In genomic region chr15:45112592-45113379, GRCh38 we compare ENCODE assay signal across 10 cellular contexts. TPM values are rescaled to one million over a fixed set of nuclear protein-coding genes. Genes with fewer than 3 reads are reported as not detected.
DNase-seq lines count a peak whose midpoint lies in the region; ATAC-seq, FAIRE-seq and TF ChIP-seq lines count a peak whose summit lies in the region.
"Had no signal": no experiment of that assay in that cellular context is flagged by ENCODE, and none has a peak within 500 bp of the region (broad histone marks: within the 10 kb centered on the region; RNA-seq: fewer than 3 reads in every experiment).

No MANE protein-coding gene starts in this region.

- H3K27ac Mint-ChIP-seq in memory B cell = no peak overlapping the region

- H3K4me1 ChIP-seq in A673 (ENCODE audit: insufficient read depth, low read length, poor library complexity, severe bottlenecking) (peaks cover 10% of the 10 kb centered on the region), ES-I3 (ENCODE audit: insufficient read depth, low read length) (peaks cover 15% of the 10 kb centered on the region), GM12878 (ENCODE audit: control insufficient read depth, insufficient read depth, low read length) (no peaks in the 10 kb centered on the region; the same call in 1 of the 2 replicates), uterus (peaks cover 0 to 12% of the 10 kb centered on the region in 2 donors)

- ATAC-seq in GM12878 (peak; percentile 15; the same call in 2 of the 3 replicates), memory B cell (ENCODE audit: low read depth) (peak; percentile 20)

- no peaks in the 10 kb centered on the region for H3K79me2 ChIP-seq in GM12878 (ENCODE audit: control insufficient read depth, insufficient read depth, low read length)

- H3K9ac ChIP-seq in ES-I3 (ENCODE audit: low read depth, low read length) (peak overlapping the region; percentile 39; the same call in 1 of the 2 replicates), GM12878 (ENCODE audit: control insufficient read depth, insufficient read depth, low read length) (no peak overlapping the region)

- H3K27me3 ChIP-seq in A673 (replicated peaks; ENCODE audit: insufficient read depth, low read depth, low read length, poor library complexity) = peaks cover 34% of the 10 kb centered on the region
- H3K27me3 ChIP-seq in GM12878 (replicated peaks in 1 of 2; ENCODE audit: control insufficient read depth in 2 of 2, insufficient read depth in 2 of 2, low read length in 1 of 2) = peaks cover 24 to 39% of the 10 kb centered on the region in 2 experiments
- peaks cover 9 to 40% of the 10 kb centered on the region in 2 donors for H3K27me3 ChIP-seq in uterus

- H3K4me3 ChIP-seq in A673 (ENCODE audit: low read depth, low read length, poor library complexity, severe bottlenecking) (peak overlapping the region; percentile 43), GM12878 (no peak overlapping the region), uterus (no peak overlapping the region)

- in situ Hi-C loops in GM12878 (cut with MboI) = loop anchor here (10.0 kb wide), 1 partner anchor 62 kb away; no protein-coding TSS in a partner anchor

- DNase-seq in A673 (ENCODE audit: low spot score) = peak; percentile 39
- DNase-seq in GM12878 (ENCODE audit: low read depth, low spot score) = no peak
- DNase-seq in memory B cell (ENCODE audit: low spot score in 2 of 2) = no peak
- DNase-seq in dermis blood vessel endothelial cell = no peak
- DNase-seq in uterus = no peak
- DNase-seq in GM19238 (ENCODE audit: insufficient read length, low spot score) = no peak
- DNase-seq in cerebellar nuclear complex (lab: John Stamatoyannopoulos, UW) = no peak

- 27% methylated on average over 57 of the region's 57 CpGs for WGBS in GM12878 (ENCODE audit: insufficient coverage, insufficient replicate concordance, low lambda C conversion rate, missing lambda C conversion rate)

- RAD21 ChIA-PET in GM12878 (lab: Charles Lee; ENCODE audit: unreplicated experiment) = no interaction called here

- no peaks in the 10 kb centered on the region for H4K20me1 ChIP-seq in GM12878 (ENCODE audit: control insufficient read depth, insufficient read depth)

- H3K36me3 Mint-ChIP-seq in memory B cell = no peaks in the 10 kb centered on the region

- BruUV-seq in A673 (replicated peaks; lab: Mats Ljungman, UMichigan) = no TSS peak
- BruUV-seq in GM12878 (replicated peaks; lab: Mats Ljungman, UMichigan) = no TSS peak

- H3K9me3 Mint-ChIP-seq in memory B cell = no peaks in the 10 kb centered on the region

- no peak for TF ChIP-seq POLR2A in GM12878 (IDR thresholded peaks at IDR 0.05; ENCODE audit: low read depth, low read length)
- TF ChIP-seq POLR2A in uterus (IDR thresholded peaks at IDR 0.05) = no peak

- no peak for TF ChIP-seq EP300 in GM12878 (IDR thresholded peaks at IDR 0.05; ENCODE audit: borderline replicate concordance in 1 of 2, control insufficient read depth in 1 of 2, low read depth in 2 of 2, low read length in 2 of 2)

- FAIRE-seq in GM12878 (lab: Jason Lieb, UNC) = no peak
- FAIRE-seq: frontal cortex had no signal

- H3K4me3 Mint-ChIP-seq in memory B cell = peak overlapping the region; percentile 68

- H3K27me3 Mint-ChIP-seq in memory B cell = peaks cover 43% of the 10 kb centered on the region

- no peak overlapping the region for H3K4me2 ChIP-seq in GM12878 (ENCODE audit: control insufficient read depth, insufficient read depth)

- no peak overlapping the region for H3K27ac ChIP-seq in A673 (ENCODE audit: low read depth, low read length, poor library complexity, severe bottlenecking)
- no peak overlapping the region for H3K27ac ChIP-seq in GM12878 (ENCODE audit: control insufficient read depth, insufficient read depth)
- no peak overlapping the region for H3K27ac ChIP-seq in uterus

- peaks cover 33% of the 10 kb centered on the region for H3K4me1 Mint-ChIP-seq in memory B cell

- CTCF ChIA-PET in A673 (lab: Charles Lee) = interaction anchor here (0.5 to 0.6 kb wide), 2 partner anchors 64 to 563 kb away, joined by 5 to 8 read pairs; no protein-coding TSS in a partner anchor
- CTCF ChIA-PET in GM12878 (lab: Yijun Ruan, JAX) = interaction anchor here (0.6 to 1.0 kb wide), 2 partner anchors 77 to 144 kb away, joined by 3 to 5 read pairs; no protein-coding TSS in a partner anchor

- POLR2A ChIA-PET in A673 (lab: Charles Lee; ENCODE audit: low non-redundant PET) (no interaction called here), GM12878 (lab: Charles Lee) (no interaction called here)

- H3K9me3 ChIP-seq in A673 (ENCODE audit: low read depth, low read length, poor library complexity, severe bottlenecking) (no peaks in the 10 kb centered on the region), ES-I3 (ENCODE audit: control insufficient read depth, insufficient read depth, low read length) (no peaks in the 10 kb centered on the region), GM12878 (replicated peaks; ENCODE audit: control insufficient read depth, insufficient read depth, low read length) (no peaks in the 10 kb centered on the region), uterus (no peaks in the 10 kb centered on the region)

- no peaks in the 10 kb centered on the region for H3K36me3 ChIP-seq in A673 (ENCODE audit: insufficient read depth, low read length, poor library complexity, severe bottlenecking)
- no peaks in the 10 kb centered on the region for H3K36me3 ChIP-seq in ES-I3 (ENCODE audit: insufficient read depth, low read length)
- H3K36me3 ChIP-seq in GM12878 (ENCODE audit: control insufficient read depth in 2 of 2, insufficient read depth in 2 of 2, low read length in 1 of 2) = no peaks in the 10 kb centered on the region
- H3K36me3 ChIP-seq in uterus = no peaks in the 10 kb centered on the region

- TF ChIP-seq RAD21 in GM12878 (IDR thresholded peaks at IDR 0.05; ENCODE audit: insufficient read depth, low read depth, low read length) = no peak

- intact Hi-C loops in A673 (cut with micrococcal nuclease; ENCODE audit: unreplicated experiment) = loop anchor here (10.0 kb wide), 1 partner anchor 528 kb away; no protein-coding TSS in a partner anchor
- intact Hi-C loops in GM12878 (cut with micrococcal nuclease; ENCODE audit: unreplicated experiment) = no loop called here
- intact Hi-C loops in uterus (cut with DNase I; ENCODE audit: low total_unique reads) = no loop called here

- SMC1A ChIA-PET in GM12878 (lab: Charles Lee; ENCODE audit: uncharacterized antibody, unreplicated experiment) = no interaction called here

- TF ChIP-seq CTCF in A673 (conservative IDR thresholded peaks at IDR 0.05; ENCODE audit: low read depth, low read length) = 0 out of 2 replicates have a peak, but pooled peaks have one; percentile 22
- TF ChIP-seq CTCF in GM12878 (IDR thresholded peaks at IDR 0.05 in 2 of 3, conservative IDR thresholded peaks at IDR 0.05 in 1 of 3; ENCODE audit: control insufficient read depth in 2 of 3, extremely low read depth in 1 of 3, insufficient read depth in 1 of 3, low read depth in 3 of 3, low read length in 3 of 3) = no peak
- no peak for TF ChIP-seq CTCF in uterus (IDR thresholded peaks at IDR 0.05)

- no peak overlapping the region for H2AFZ ChIP-seq in GM12878 (ENCODE audit: control insufficient read depth, low read depth, low read length)

RNA-seq across cellular contexts. Expression of gene DUOX2, which starts 1.2 kb away (rescaled TPM):
- total RNA-seq in A673 (2021) (0.98 and 0.99 TPM in 2 replicates), GM12878 (2014; rRNA removed) (not detected in 2 replicates), GM12878 (2014; rRNA removed; fragmentation: Illumina TruSeq; extraction: Trizol) (not detected in 2 replicates), GM12878 (2021) (0.05 and 0.16 TPM in 2 replicates), dermis blood vessel endothelial cell (not detected in 2 replicates), uterus (under 1 TPM in 3 of 4 donors, not detected in 1; under 0.01 to 0.70 (median under 0.01) TPM)
- total RNA-seq in GM12878 (2013; cell fraction: nucleolus; rRNA removed) = 0.13 TPM in 1 of 2 replicates, not detected in the other
- not detected for polyA plus RNA-seq in GM12878 (2011; ENCODE audit: low read depth)
- polyA plus RNA-seq in GM12878 (2011; rRNA removed) (not detected in 2 replicates), GM12878 (2014; fragmentation: Illumina TruSeq; extraction: Trizol) (not detected in 2 replicates), GM12878 (2014; fragmentation: Nextera tagmentation; extraction: Ambion mirVana) (not detected), GM12878 (2014; rRNA removed) (not detected in 2 replicates), GM12878 (2016; fragmentation: Nextera tagmentation; extraction: Ambion mirVana) (not detected)
- 0.01 TPM in 1 of 2 replicates, not detected in the other for polyA plus RNA-seq in GM12878 (2011; cell fraction: cytosol; rRNA removed)
- 0.09 and 0.25 TPM in 2 replicates for polyA plus RNA-seq in GM12878 (2011; cell fraction: nucleus; rRNA removed)
- polyA plus RNA-seq in GM12878 (2012) = 0.04 TPM in 1 of 2 replicates, not detected in the other
- not detected in 2 replicates for polyA minus RNA-seq in GM12878 (2011; rRNA and poly(A)+ RNA removed)
- not detected in 2 replicates for polyA minus RNA-seq in GM12878 (2011; cell fraction: cytosol; rRNA and poly(A)+ RNA removed)
- not detected in 2 replicates for polyA minus RNA-seq in GM12878 (2011; cell fraction: nucleus; rRNA and poly(A)+ RNA removed)
- total RNA-seq: frontal cortex, G401 had no signal

RNA-seq across cellular contexts. Expression of gene DUOXA2, which starts 1.3 kb away (rescaled TPM):
- total RNA-seq in A673 (2021) (not detected in 2 replicates), GM12878 (2014; rRNA removed) (not detected in 2 replicates), GM12878 (2014; rRNA removed; fragmentation: Illumina TruSeq; extraction: Trizol) (not detected in 2 replicates), GM12878 (2021) (not detected in 2 replicates), dermis blood vessel endothelial cell (not detected in 2 replicates), uterus (not detected)
- total RNA-seq in GM12878 (2013; cell fraction: nucleolus; rRNA removed) = not detected in 2 replicates
- polyA plus RNA-seq in GM12878 (2011; ENCODE audit: low read depth) = not detected
- polyA plus RNA-seq in GM12878 (2011; rRNA removed) (not detected in 2 replicates), GM12878 (2014; fragmentation: Illumina TruSeq; extraction: Trizol) (not detected in 2 replicates), GM12878 (2014; fragmentation: Nextera tagmentation; extraction: Ambion mirVana) (not detected), GM12878 (2014; rRNA removed) (not detected in 2 replicates), GM12878 (2016; fragmentation: Nextera tagmentation; extraction: Ambion mirVana) (not detected)
- polyA plus RNA-seq in GM12878 (2011; cell fraction: cytosol; rRNA removed) = 0.03 TPM in 1 of 2 replicates, not detected in the other
- polyA plus RNA-seq in GM12878 (2011; cell fraction: nucleus; rRNA removed) = 0.09 TPM in 1 of 2 replicates, not detected in the other
- not detected in 2 replicates for polyA plus RNA-seq in GM12878 (2012)
- not detected in 2 replicates for polyA minus RNA-seq in GM12878 (2011; rRNA and poly(A)+ RNA removed)
- polyA minus RNA-seq in GM12878 (2011; cell fraction: cytosol; rRNA and poly(A)+ RNA removed) = not detected in 2 replicates
- polyA minus RNA-seq in GM12878 (2011; cell fraction: nucleus; rRNA and poly(A)+ RNA removed) = not detected in 2 replicates
- total RNA-seq: frontal cortex, G401 had no signal

RNA-seq across cellular contexts. Expression of gene DUOXA1, which starts 16.9 kb away (rescaled TPM):
- total RNA-seq in A673 (2021) = 0.95 and 1.1 TPM in 2 replicates
- total RNA-seq in GM12878 (2013; cell fraction: nucleolus; rRNA removed) = 0.13 and 0.54 TPM in 2 replicates
- total RNA-seq in GM12878 (2014; rRNA removed) = not detected in 2 replicates
- total RNA-seq in GM12878 (2014; rRNA removed; fragmentation: Illumina TruSeq; extraction: Trizol) = not detected in 2 replicates
- total RNA-seq in GM12878 (2021) = 0.08 TPM in 1 of 2 replicates, not detected in the other
- polyA plus RNA-seq in GM12878 (2011; ENCODE audit: low read depth) = not detected
- polyA plus RNA-seq in GM12878 (2011; rRNA removed) = not detected in 2 replicates
- polyA plus RNA-seq in GM12878 (2011; cell fraction: cytosol; rRNA removed) = 0.25 TPM in 1 of 2 replicates, not detected in the other
- 0.13 and 0.21 TPM in 2 replicates for polyA plus RNA-seq in GM12878 (2011; cell fraction: nucleus; rRNA removed)
- not detected in 2 replicates for polyA plus RNA-seq in GM12878 (2012)
- polyA plus RNA-seq in GM12878 (2014; fragmentation: Illumina TruSeq; extraction: Trizol) = not detected in 2 replicates
- polyA plus RNA-seq in GM12878 (2014; fragmentation: Nextera tagmentation; extraction: Ambion mirVana) = not detected
- polyA plus RNA-seq in GM12878 (2014; rRNA removed) = not detected in 2 replicates
- polyA plus RNA-seq in GM12878 (2016; fragmentation: Nextera tagmentation; extraction: Ambion mirVana) = not detected
- not detected in 2 replicates for polyA minus RNA-seq in GM12878 (2011; rRNA and poly(A)+ RNA removed)
- not detected in 2 replicates for polyA minus RNA-seq in GM12878 (2011; cell fraction: cytosol; rRNA and poly(A)+ RNA removed)
- polyA minus RNA-seq in GM12878 (2011; cell fraction: nucleus; rRNA and poly(A)+ RNA removed) = not detected in 2 replicates
- total RNA-seq in dermis blood vessel endothelial cell = not detected in 2 replicates
- total RNA-seq in uterus = 1 to 10 TPM in 2 of 4 donors, not detected in 2; 1.4 to 2.5 TPM
- total RNA-seq: frontal cortex, G401 had no signal

RNA-seq across cellular contexts. Expression of gene DUOX1, which starts 17.0 kb away (rescaled TPM):
- total RNA-seq in A673 (2021) = 1.4 and 1.7 TPM in 2 replicates
- total RNA-seq in GM12878 (2013; cell fraction: nucleolus; rRNA removed) = 6.8 and 7.5 TPM in 2 replicates
- total RNA-seq in GM12878 (2014; rRNA removed) = 0.11 TPM in 1 of 2 replicates, not detected in the other
- not detected in 2 replicates for total RNA-seq in GM12878 (2014; rRNA removed; fragmentation: Illumina TruSeq; extraction: Trizol)
- 0.08 and 0.26 TPM in 2 replicates for total RNA-seq in GM12878 (2021)
- 0.30 TPM for polyA plus RNA-seq in GM12878 (2011; ENCODE audit: low read depth)
- 0.30 and 0.56 TPM in 2 replicates for polyA plus RNA-seq in GM12878 (2011; rRNA removed)
- polyA plus RNA-seq in GM12878 (2011; cell fraction: cytosol; rRNA removed) = 0.16 and 0.17 TPM in 2 replicates
- 1.2 and 1.3 TPM in 2 replicates for polyA plus RNA-seq in GM12878 (2011; cell fraction: nucleus; rRNA removed)
- 1.0 and 1.3 TPM in 2 replicates for polyA plus RNA-seq in GM12878 (2012)
- polyA plus RNA-seq in GM12878 (2014; fragmentation: Illumina TruSeq; extraction: Trizol) = not detected in 2 replicates
- polyA plus RNA-seq in GM12878 (2014; fragmentation: Nextera tagmentation; extraction: Ambion mirVana) = under 1 TPM; 0.02 to 0.11 TPM
- polyA plus RNA-seq in GM12878 (2014; rRNA removed) = not detected in 2 replicates
- polyA plus RNA-seq in GM12878 (2016; fragmentation: Nextera tagmentation; extraction: Ambion mirVana) = 1 to 10 TPM; 1.4 to 2.1 TPM
- polyA minus RNA-seq in GM12878 (2011; rRNA and poly(A)+ RNA removed) = 0.26 and 0.44 TPM in 2 replicates
- not detected in 2 replicates for polyA minus RNA-seq in GM12878 (2011; cell fraction: cytosol; rRNA and poly(A)+ RNA removed)
- polyA minus RNA-seq in GM12878 (2011; cell fraction: nucleus; rRNA and poly(A)+ RNA removed) = 0.48 and 1.1 TPM in 2 replicates
- total RNA-seq in dermis blood vessel endothelial cell = not detected in 2 replicates
- total RNA-seq in uterus = 1 to 10 TPM in 1 of 4 donors, under 1 TPM in 2, not detected in 1; 0.24 to 1.3 (median 0.26) TPM
- total RNA-seq: frontal cortex, G401 had no signal
